In genomic region chr1:100387209-100387608, GRCh38 we compare ENCODE assay signal across 9 cellular contexts. TPM values are rescaled to one million over a fixed set of nuclear protein-coding genes. Genes with fewer than 3 reads are reported as not detected.
DNase-seq lines count a peak whose midpoint lies in the region; ATAC-seq and TF ChIP-seq lines count a peak whose summit lies in the region.
"Had no signal": no experiment of that assay in that cellular context is flagged by ENCODE, and none has a peak within 500 bp of the region (broad histone marks: within the 10 kb centered on the region; RNA-seq: fewer than 3 reads in every experiment).

No MANE protein-coding gene starts in this region.

- peaks cover 0 to 5% of the 10 kb centered on the region in 2 donors for H3K4me1 ChIP-seq in thoracic aorta (ENCODE audit: control insufficient read depth in 1 of 2, low read depth in 2 of 2)

- H3K9me3 ChIP-seq in thoracic aorta = no peaks in the 10 kb centered on the region

- ATAC-seq in activated T-cell treated with anti-CD3 and anti-CD28 coated beads, Interleukin-2, amount 50 U/mL, for 72 hours (replicated peaks in 1 of 2) = no peak
- no peak for ATAC-seq in thoracic aorta (ENCODE audit: insufficient number of reproducible peaks, low FRiP score, low read depth)

- no peak for DNase-seq in activated T-cell treated with anti-CD3 and anti-CD28 coated beads, Interleukin-2, amount 50 U/mL, for 72 hours
- no peak for DNase-seq in activated T-cell treated with anti-CD3 and anti-CD28 coated beads, Interleukin-2, amount 50 U/mL, for 1 hour
- no peak for DNase-seq in activated T-helper 1 cell treated with anti-CD3 and anti-CD28 coated beads, Interleukin-12 subunit alpha, Interleukin-12 subunit beta, Interleukin-2, Interleukin-4 antibody, amounts not matched to agents 30 ng/mL and 10 ng/mL and 1 ng/mL, durations not matched to agents 14 hours and 24 hours and 36 hours (ENCODE audit: low spot score)
- DNase-seq in immature natural killer cell (no peak), thoracic aorta (ENCODE audit: low spot score) (no peak), NCI-H187 (lab: John Stamatoyannopoulos, UW) (no peak)
- no peak for DNase-seq in activated CD4-positive, CD25-positive, alpha-beta regulatory T cell (lab: John Stamatoyannopoulos, UW)
- no peak for DNase-seq in stimulated activated CD4-positive, alpha-beta T cell treated with anti-CD3 and anti-CD28 coated beads, Interleukin-2, amount 100 ng/mL, for 48 hours

- peak overlapping the region; percentile 36 to 82 for H3K4me3 Mint-ChIP-seq in activated T-cell treated with anti-CD3 and anti-CD28 coated beads, Interleukin-2, amount 50 U/mL, for 72 hours
- H3K4me3 Mint-ChIP-seq in activated T-helper 1 cell treated with anti-CD3 and anti-CD28 coated beads, Interleukin-12 subunit alpha, Interleukin-12 subunit beta, Interleukin-2, Interleukin-4 antibody, amounts not matched to agents 30 ng/mL and 10 ng/mL and 1 ng/mL, durations not matched to agents 14 hours and 24 hours and 36 hours = peak overlapping the region; percentile 39
- peak overlapping the region; percentile 65 to 81 (median 76) for H3K4me3 Mint-ChIP-seq in immature natural killer cell

- no peaks in the 10 kb centered on the region for H3K27me3 ChIP-seq in thoracic aorta (replicated peaks; ENCODE audit: insufficient read depth)

- peaks cover 0 to 2% of the 10 kb centered on the region in 2 donors for H3K36me3 Mint-ChIP-seq in activated T-cell treated with anti-CD3 and anti-CD28 coated beads, Interleukin-2, amount 50 U/mL, for 72 hours (ENCODE audit: insufficient read depth in 2 of 2)
- H3K36me3 Mint-ChIP-seq in activated T-helper 1 cell treated with anti-CD3 and anti-CD28 coated beads, Interleukin-12 subunit alpha, Interleukin-12 subunit beta, Interleukin-2, Interleukin-4 antibody, amounts not matched to agents 30 ng/mL and 10 ng/mL and 1 ng/mL, durations not matched to agents 14 hours and 24 hours and 36 hours (ENCODE audit: low read depth) = peaks cover 24% of the 10 kb centered on the region
- peaks cover 6 to 16% (median 7%) of the 10 kb centered on the region in 3 donors for H3K36me3 Mint-ChIP-seq in immature natural killer cell

- H3K27ac Mint-ChIP-seq in activated T-cell treated with anti-CD3 and anti-CD28 coated beads, Interleukin-2, amount 50 U/mL, for 72 hours = peak overlapping the region; percentile 93
- H3K27ac Mint-ChIP-seq in activated T-helper 1 cell treated with anti-CD3 and anti-CD28 coated beads, Interleukin-12 subunit alpha, Interleukin-12 subunit beta, Interleukin-2, Interleukin-4 antibody, amounts not matched to agents 30 ng/mL and 10 ng/mL and 1 ng/mL, durations not matched to agents 14 hours and 24 hours and 36 hours = no peak overlapping the region
- H3K27ac Mint-ChIP-seq in immature natural killer cell = peak overlapping the region; percentile 79 to 90 (median 88)

- intact Hi-C loops in activated T-helper 1 cell treated with anti-CD3 and anti-CD28 coated beads, Interleukin-12 subunit alpha, Interleukin-12 subunit beta, Interleukin-2, Interleukin-4 antibody, amounts not matched to agents 30 ng/mL and 10 ng/mL and 1 ng/mL, durations not matched to agents 14 hours and 24 hours and 36 hours (cut with micrococcal nuclease) = loop anchor here (1.0 kb wide), 2 partner anchors 8 to 9 kb away; no protein-coding TSS in a partner anchor

- TF ChIP-seq CTCF in thoracic aorta (IDR thresholded peaks at IDR 0.05) = no peak

- no peaks in the 10 kb centered on the region for H3K36me3 ChIP-seq in thoracic aorta

- peak overlapping the region; percentile 50 for H3K4me3 ChIP-seq in thoracic aorta
- H3K4me3 ChIP-seq: K562 had no signal

- H3K9me3 Mint-ChIP-seq in activated T-cell treated with anti-CD3 and anti-CD28 coated beads, Interleukin-2, amount 50 U/mL, for 72 hours = no peaks in the 10 kb centered on the region
- H3K9me3 Mint-ChIP-seq in activated T-helper 1 cell treated with anti-CD3 and anti-CD28 coated beads, Interleukin-12 subunit alpha, Interleukin-12 subunit beta, Interleukin-2, Interleukin-4 antibody, amounts not matched to agents 30 ng/mL and 10 ng/mL and 1 ng/mL, durations not matched to agents 14 hours and 24 hours and 36 hours = no peaks in the 10 kb centered on the region
- no peaks in the 10 kb centered on the region for H3K9me3 Mint-ChIP-seq in immature natural killer cell

- no peaks in the 10 kb centered on the region for H3K27me3 Mint-ChIP-seq in activated T-cell treated with anti-CD3 and anti-CD28 coated beads, Interleukin-2, amount 50 U/mL, for 72 hours (ENCODE audit: low read depth)
- H3K27me3 Mint-ChIP-seq in activated T-helper 1 cell treated with anti-CD3 and anti-CD28 coated beads, Interleukin-12 subunit alpha, Interleukin-12 subunit beta, Interleukin-2, Interleukin-4 antibody, amounts not matched to agents 30 ng/mL and 10 ng/mL and 1 ng/mL, durations not matched to agents 14 hours and 24 hours and 36 hours (ENCODE audit: insufficient read depth) = no peaks in the 10 kb centered on the region
- no peaks in the 10 kb centered on the region for H3K27me3 Mint-ChIP-seq in immature natural killer cell (ENCODE audit: low read depth in 3 of 3)

- H3K27ac ChIP-seq in thoracic aorta = no peak overlapping the region

- peaks cover 71% of the 10 kb centered on the region for H3K4me1 Mint-ChIP-seq in activated T-cell treated with anti-CD3 and anti-CD28 coated beads, Interleukin-2, amount 50 U/mL, for 72 hours (ENCODE audit: low read depth)
- H3K4me1 Mint-ChIP-seq in activated T-helper 1 cell treated with anti-CD3 and anti-CD28 coated beads, Interleukin-12 subunit alpha, Interleukin-12 subunit beta, Interleukin-2, Interleukin-4 antibody, amounts not matched to agents 30 ng/mL and 10 ng/mL and 1 ng/mL, durations not matched to agents 14 hours and 24 hours and 36 hours (ENCODE audit: low read depth) = peaks cover 61% of the 10 kb centered on the region
- peaks cover 52 to 71% of the 10 kb centered on the region in 2 donors for H3K4me1 Mint-ChIP-seq in immature natural killer cell

RNA-seq across cellular contexts. Expression of gene CDC14A, which starts 34.9 kb away (rescaled TPM):
- 10 to 100 TPM; 17.8 to 24.1 TPM for total RNA-seq in activated T-cell treated with anti-CD3 and anti-CD28 coated beads, Interleukin-2, amount 50 U/mL, for 72 hours
- total RNA-seq in activated T-helper 1 cell treated with anti-CD3 and anti-CD28 coated beads, Interleukin-12 subunit alpha, Interleukin-12 subunit beta, Interleukin-2, Interleukin-4 antibody, amounts not matched to agents 30 ng/mL and 10 ng/mL and 1 ng/mL, durations not matched to agents 14 hours and 24 hours and 36 hours = 11.2 and 11.8 TPM in 2 replicates
- polyA plus RNA-seq in immature natural killer cell = 10 to 100 TPM in 2 of 3 donors, 1 to 10 TPM in 1; 5.8 to 15.4 (median 10.9) TPM
- 10 to 100 TPM; 10.6 to 11.3 TPM for total RNA-seq in thoracic aorta
